ENCODE assay signal across 8 cellular contexts in the genomic region with DNA sequence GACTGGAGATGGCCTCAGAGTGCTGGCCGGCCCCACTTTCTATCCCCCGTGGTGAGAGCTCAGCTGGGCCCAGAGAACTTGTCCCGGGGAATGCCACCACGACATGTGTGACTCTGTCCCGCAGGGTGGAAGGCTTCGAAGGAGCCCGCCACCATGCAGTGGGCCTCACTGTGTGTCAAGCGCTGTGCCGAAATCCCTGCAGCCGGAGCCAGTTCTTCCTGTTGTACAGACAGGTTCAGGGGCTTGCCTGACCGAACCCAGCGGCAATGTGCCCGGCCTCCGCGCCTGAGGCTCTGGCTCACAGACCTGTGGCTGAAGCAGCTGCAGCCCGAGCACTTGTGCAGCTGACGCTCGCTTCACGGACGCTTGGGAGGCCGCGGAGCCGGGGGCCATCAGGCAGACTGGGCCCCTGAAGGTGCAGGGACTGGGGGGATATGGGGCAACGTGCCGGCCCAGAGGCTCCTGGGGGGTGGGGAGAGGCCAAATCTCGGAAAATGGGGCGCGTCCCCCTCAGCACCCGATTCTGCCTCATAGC. TPM values are rescaled to one million over a fixed set of nuclear protein-coding genes. Genes with fewer than 3 reads are reported as not detected.
A peak's percentile ranks its signal among the peaks of the same experiment; 100 is the strongest.
DNase-seq lines count a peak whose midpoint lies in the region; ATAC-seq and TF ChIP-seq lines count a peak whose summit lies in the region.

No MANE protein-coding gene starts in this region.

- H3K9me1 ChIP-seq in IMR-90 (ENCODE audit: insufficient read depth, low read length) = peaks cover 5% of the 10 kb centered on the region; the same call in 1 of the 2 replicates

- H3K27ac ChIP-seq in DOHH2 (ENCODE audit: low read depth, low read length) (no peak overlapping the region), IMR-90 (ENCODE audit: insufficient read depth, low read length) (peak overlapping the region; percentile 33; the same call in 1 of the 2 replicates), neuronal stem cell (replicated peaks; ENCODE audit: low read length) (no peak overlapping the region)

- no peaks in the 10 kb centered on the region for H3K9me3 ChIP-seq in DOHH2 (ENCODE audit: control insufficient read depth, insufficient read depth, low read length)
- H3K9me3 ChIP-seq in IMR-90 (ENCODE audit: control insufficient read depth, insufficient read depth, low read length) = no peaks in the 10 kb centered on the region
- H3K9me3 ChIP-seq in neuronal stem cell (replicated peaks in 1 of 2; ENCODE audit: control insufficient read depth in 2 of 2, insufficient read depth in 1 of 2, low read depth in 1 of 2, low read length in 2 of 2) = peaks cover 0 to 4% of the 10 kb centered on the region in 2 donors

- ATAC-seq in IMR-90 (ENCODE audit: low read depth) (peak; percentile 51), HG02884 (IDR thresholded peaks at IDR 0.05; ENCODE audit: unreplicated experiment) (no peak), GM21526 (IDR thresholded peaks at IDR 0.05; ENCODE audit: low FRiP score, unreplicated experiment) (no peak)

- H3F3A ChIP-seq in DOHH2 (ENCODE audit: control insufficient read depth, insufficient read depth) = no peaks in the 10 kb centered on the region

- H3K18ac ChIP-seq in IMR-90 (ENCODE audit: low read depth, low read length) = no peak overlapping the region
- H3K18ac ChIP-seq in neuronal stem cell (ENCODE audit: low read length) = peak overlapping the region; percentile 76

- H4K5ac ChIP-seq in IMR-90 (ENCODE audit: low read depth, low read length) = no peak overlapping the region

- dilution Hi-C loops in IMR-90 (cut with HindIII; ENCODE audit: low sequenced_read_pairs, unreplicated experiment) = no loop called here

- no peak overlapping the region for H2BK20ac ChIP-seq in IMR-90 (ENCODE audit: low read depth, low read length)

- H3K4me2 ChIP-seq in DOHH2 (ENCODE audit: low read length) = peak overlapping the region; percentile 84
- peak overlapping the region; percentile 88 for H3K4me2 ChIP-seq in IMR-90 (ENCODE audit: low read depth, low read length)
- peak overlapping the region; percentile 86 for H3K4me2 ChIP-seq in neuronal stem cell (ENCODE audit: insufficient read depth, low read length, poor library complexity, severe bottlenecking)

- H3K4me3 ChIP-seq in DOHH2 (ENCODE audit: low read length) (peak overlapping the region; percentile 74), IMR-90 (ENCODE audit: insufficient read depth, low read depth, low read length) (peak overlapping the region; percentile 86), foreskin fibroblast (ENCODE audit: low read depth in 1 of 2, low read length in 2 of 2) (peak overlapping the region; percentile 71 to 80), neuronal stem cell (ENCODE audit: low read length in 2 of 2) (peak overlapping the region; percentile 88 to 91)

- no peak for TF ChIP-seq CTCF in DOHH2 (IDR thresholded peaks at IDR 0.05; ENCODE audit: low read depth, low read length, poor library complexity, severe bottlenecking)
- no peak for TF ChIP-seq CTCF in IMR-90 (conservative IDR thresholded peaks at IDR 0.05; ENCODE audit: low read depth, low read length)
- TF ChIP-seq CTCF in foreskin fibroblast (IDR thresholded peaks at IDR 0.05; ENCODE audit: low read depth, low read length) = no peak

- H3K56ac ChIP-seq in IMR-90 (ENCODE audit: extremely low read depth, insufficient read depth, low read length) = peak overlapping the region; percentile 54; the same call in 1 of the 2 replicates

- H2BK12ac ChIP-seq in neuronal stem cell (ENCODE audit: low read length) = no peak overlapping the region

- CTCF ChIA-PET in IMR-90 (lab: Yijun Ruan, JAX) = interaction anchor here (0.6 to 2.1 kb wide), 4 partner anchors 14 to 242 kb away, joined by 3 to 12 read pairs (median 4); no protein-coding TSS in a partner anchor

- POLR2A ChIA-PET in IMR-90 (lab: Charles Lee; ENCODE audit: unreplicated experiment) = no interaction called here

- H3K27me3 ChIP-seq in DOHH2 (ENCODE audit: control insufficient read depth, low read length) = no peaks in the 10 kb centered on the region
- H3K27me3 ChIP-seq in IMR-90 (ENCODE audit: control insufficient read depth, insufficient read depth, low read length) = no peaks in the 10 kb centered on the region
- peaks cover 0 to 4% (median 0%) of the 10 kb centered on the region in 3 experiments for H3K27me3 ChIP-seq in neuronal stem cell (ENCODE audit: control insufficient read depth in 3 of 3, insufficient read depth in 3 of 3, low read depth in 1 of 3, low read length in 3 of 3)

- H2AFZ ChIP-seq in IMR-90 (replicated peaks; ENCODE audit: low read length, poor library complexity) = peak overlapping the region; percentile 89
- peak overlapping the region; percentile 81 for H2AFZ ChIP-seq in neuronal stem cell (ENCODE audit: low read length)

- H3K9ac ChIP-seq in IMR-90 (ENCODE audit: low read depth, low read length) = peak overlapping the region; percentile 53
- H3K9ac ChIP-seq in neuronal stem cell (ENCODE audit: low read depth, low read length, poor library complexity) = peak overlapping the region; percentile 96

- no TSS peak for BruUV-seq in IMR-90 (replicated peaks; lab: Mats Ljungman, UMichigan)

- H3K79me1 ChIP-seq in IMR-90 (ENCODE audit: low read depth in 1 of 2, low read length in 2 of 2) (peaks cover 14 to 51% of the 10 kb centered on the region in 2 experiments), neuronal stem cell (ENCODE audit: low read depth, low read length) (no peaks in the 10 kb centered on the region)

- H2BK15ac ChIP-seq in IMR-90 (ENCODE audit: low read depth, low read length) (no peak overlapping the region), neuronal stem cell (ENCODE audit: low read length) (no peak overlapping the region)

- 0 out of 2 replicates have a peak, but pooled peaks cover 6% of the 10 kb centered on the region for H4K20me1 ChIP-seq in DOHH2 (ENCODE audit: control insufficient read depth, insufficient read depth, low read depth, low read length)
- peaks cover 5% of the 10 kb centered on the region for H4K20me1 ChIP-seq in IMR-90 (ENCODE audit: insufficient read depth, low read length)

- peaks cover 5% of the 10 kb centered on the region; the same call in 1 of the 2 replicates for H3K79me2 ChIP-seq in DOHH2 (ENCODE audit: control insufficient read depth, low read length)

- H2BK120ac ChIP-seq in IMR-90 (ENCODE audit: low read depth, low read length) = no peak overlapping the region; the same call in 1 of the 2 replicates
- no peak overlapping the region for H2BK120ac ChIP-seq in neuronal stem cell (ENCODE audit: low read depth, low read length)

- 23% methylated on average over 16 of the region's 29 CpGs; no CpG with 5 or more reads in 1 of the 2 experiments for WGBS in IMR-90 (ENCODE audit: extremely low coverage in 2 of 2, insufficient read length in 1 of 2), 2 experiments
- no CpG with 5 or more reads among the region's 29 CpGs for WGBS in neuronal stem cell (ENCODE audit: extremely low coverage in 2 of 2, insufficient read length in 2 of 2, insufficient replicate concordance in 1 of 2), 2 donors

- no peaks in the 10 kb centered on the region for H3K36me3 ChIP-seq in DOHH2 (ENCODE audit: control insufficient read depth, low read length)
- no peaks in the 10 kb centered on the region for H3K36me3 ChIP-seq in IMR-90 (ENCODE audit: control insufficient read depth, insufficient read depth, low read length)
- H3K36me3 ChIP-seq in neuronal stem cell (replicated peaks in 1 of 2; ENCODE audit: control insufficient read depth in 2 of 2, insufficient read depth in 2 of 2, low read length in 2 of 2) = peaks cover 0 to 2% of the 10 kb centered on the region in 2 donors

- no peak for TF ChIP-seq RAD21 in IMR-90 (IDR thresholded peaks at IDR 0.05; ENCODE audit: low read length)

- no peak for TF ChIP-seq POLR2A in IMR-90 (IDR thresholded peaks at IDR 0.05; ENCODE audit: low read depth, low read length)

- H2BK5ac ChIP-seq in IMR-90 (ENCODE audit: low read depth, low read length, poor library complexity, severe bottlenecking) (no peak overlapping the region), neuronal stem cell (ENCODE audit: low read length) (peak overlapping the region; percentile 75)

- peaks cover 11% of the 10 kb centered on the region for H3K4me1 ChIP-seq in DOHH2 (ENCODE audit: control insufficient read depth, low read length)
- H3K4me1 ChIP-seq in IMR-90 (ENCODE audit: control insufficient read depth, insufficient read depth, low read length) = peaks cover 13% of the 10 kb centered on the region
- H3K4me1 ChIP-seq in neuronal stem cell (ENCODE audit: control insufficient read depth in 2 of 2, insufficient read depth in 1 of 2, low read depth in 1 of 2, low read length in 2 of 2) = peaks cover 10% of the 10 kb centered on the region in 2 donors

- peak overlapping the region; percentile 97 for H2AK9ac ChIP-seq in IMR-90 (replicated peaks; ENCODE audit: low read depth, low read length, poor library complexity)

- H3K4ac ChIP-seq in IMR-90 (ENCODE audit: low read depth, low read length) (peak overlapping the region; percentile 31; the same call in 1 of the 2 replicates), neuronal stem cell (ENCODE audit: low read length) (no peak overlapping the region)

- H3K9me2 ChIP-seq in DOHH2 (replicated peaks; ENCODE audit: control insufficient read depth, low read length) = no peaks in the 10 kb centered on the region

- H3K14ac ChIP-seq in IMR-90 (replicated peaks; ENCODE audit: low read depth, low read length) = peak overlapping the region; percentile 55
- peak overlapping the region; percentile 89 for H3K14ac ChIP-seq in neuronal stem cell (ENCODE audit: low read length)

- peak overlapping the region; percentile 73 for H2AK5ac ChIP-seq in IMR-90 (ENCODE audit: low read depth, low read length)
- peak overlapping the region; percentile 95 for H2AK5ac ChIP-seq in neuronal stem cell (ENCODE audit: low read depth, low read length)

- no peak overlapping the region for H4K91ac ChIP-seq in IMR-90 (ENCODE audit: insufficient read depth, low read depth, low read length)
- H4K91ac ChIP-seq in neuronal stem cell (ENCODE audit: low read depth, low read length, poor library complexity) = no peak overlapping the region

- in situ Hi-C loops in IMR-90 (cut with MboI; ENCODE audit: low sequenced_read_pairs) = no loop called here

- DNase-seq in IMR-90 (peak; percentile 53), foreskin fibroblast (peak; percentile 37 to 70), neuronal stem cell (ENCODE audit: low spot score) (no peak)
- DNase-seq in activated CD8-positive, alpha-beta memory T cell treated with anti-CD3 and anti-CD28 coated beads, Interleukin-2, amount 50 U/mL, for 4 hours = peak; percentile 26
- no peak for DNase-seq in stimulated activated naive CD4-positive, alpha-beta T cell treated with Interleukin-2 at 50 U/mL for 16 hours (lab: John Stamatoyannopoulos, UW)

- peak overlapping the region; percentile 72 to 83; a peak in 2 of 4 replicates for H4K8ac ChIP-seq in IMR-90 (ENCODE audit: low read depth in 2 of 2, low read length in 2 of 2)
- no peak overlapping the region for H4K8ac ChIP-seq in neuronal stem cell (ENCODE audit: low read depth, low read length)

- peak overlapping the region; percentile 26; the same call in 1 of the 2 replicates for H3K23ac ChIP-seq in IMR-90 (ENCODE audit: low read depth, low read length)
- peak overlapping the region; percentile 99 for H3K23ac ChIP-seq in neuronal stem cell (ENCODE audit: low read depth, low read length, poor library complexity)

- intact Hi-C loops in IMR-90 (cut with micrococcal nuclease) = loop anchor here (5.0 kb wide), 1 partner anchor 240 kb away; no protein-coding TSS in a partner anchor

RNA-seq across cellular contexts. Expression of gene PPM1F, which starts 0.7 kb away (rescaled TPM):
- 20.8 and 25.0 TPM in 2 replicates for total RNA-seq in IMR-90 (2012; rRNA removed)
- polyA plus RNA-seq in IMR-90 (2012; rRNA removed) = 30.3 and 34.0 TPM in 2 replicates
- polyA plus RNA-seq in IMR-90 (2012; cell fraction: cytosol; rRNA removed) = 23.8 and 28.1 TPM in 2 replicates
- polyA plus RNA-seq in IMR-90 (2012; cell fraction: nucleus; rRNA removed; ENCODE audit: low replicate concordance) = 59.4 and 83.4 TPM in 2 replicates
- polyA plus RNA-seq in neuronal stem cell (2013, experiment 1 of 2) = 17.8 TPM
- polyA plus RNA-seq in neuronal stem cell (2013, experiment 2 of 2) = 16.6 TPM

RNA-seq across cellular contexts. Expression of gene TOP3B, which starts 30.6 kb away (rescaled TPM):
- 19.7 and 23.5 TPM in 2 replicates for total RNA-seq in IMR-90 (2012; rRNA removed)
- 21.8 and 23.0 TPM in 2 replicates for polyA plus RNA-seq in IMR-90 (2012; rRNA removed)
- polyA plus RNA-seq in IMR-90 (2012; cell fraction: cytosol; rRNA removed) = 7.9 and 10.6 TPM in 2 replicates
- 57.4 and 109 TPM in 2 replicates for polyA plus RNA-seq in IMR-90 (2012; cell fraction: nucleus; rRNA removed; ENCODE audit: low replicate concordance)
- polyA plus RNA-seq in neuronal stem cell (2013, experiment 1 of 2) = 25.4 TPM
- 27.0 TPM for polyA plus RNA-seq in neuronal stem cell (2013, experiment 2 of 2)

Comparison
In these comparisons a context has a peak if more than half of its experiments do, and no peak if none do; other contexts are left out.
1. DNase-seq: peak in IMR-90 (single experiment), activated CD8-positive, alpha-beta memory T cell treated with anti-CD3 and anti-CD28 coated beads, Interleukin-2, amount 50 U/mL, for 4 hours (single experiment) and foreskin fibroblast (2 of 2); none in neuronal stem cell (single experiment) and stimulated activated naive CD4-positive, alpha-beta T cell treated with Interleukin-2 at 50 U/mL for 16 hours (single experiment).
2. Peak in every context shown above with its lines, with median percentiles within 50 percentile points of each other: H3K4me2 ChIP-seq and H3K4me3 ChIP-seq.